38 cellular contexts compared by ENCODE assay signal in the genomic region with DNA sequence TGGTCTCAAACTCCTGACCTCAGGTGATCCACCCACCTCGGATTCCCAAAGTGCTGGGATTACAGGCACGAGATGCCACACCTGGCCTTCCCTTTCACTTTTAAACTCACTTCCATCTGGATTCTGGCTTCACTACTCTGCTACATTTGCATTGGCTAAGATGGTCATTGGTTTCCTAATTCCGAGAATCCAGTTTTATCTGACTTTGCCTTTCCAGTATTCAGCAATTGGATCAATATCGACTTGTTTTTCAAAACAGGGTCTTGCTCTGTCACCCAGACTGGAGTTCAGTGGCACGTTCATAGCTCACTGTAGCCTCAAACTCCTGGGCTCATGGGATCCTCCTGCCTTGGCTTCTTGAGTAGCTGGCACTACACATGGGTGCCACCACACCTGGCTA.
"Had no signal": no experiment of that assay in that cellular context is flagged by ENCODE, and none has a peak within 500 bp of the region (broad histone marks: within the 10 kb centered on the region; RNA-seq: fewer than 3 reads in every experiment).

No MANE protein-coding gene starts in this region.

- H3K4me3 Mint-ChIP-seq: activated B cell treated with CpG ODN at 0.5 μM for 24 hours; activated CD4-positive, alpha-beta memory T cell treated with anti-CD3 and anti-CD28 coated beads for 36 hours; activated CD4-positive, alpha-beta T cell treated with anti-CD3 and anti-CD28 coated beads, Interleukin-2, amount 10 ng/mL, durations not matched to agents 24 days and 14 days; activated CD8-positive, alpha-beta T cell treated with anti-CD3 and anti-CD28 coated beads for 36 hours; activated naive CD4-positive, alpha-beta T cell treated with anti-CD3 and anti-CD28 coated beads, Interleukin-2, amount 10 ng/mL, durations not matched to agents 7 days and 5 days; activated naive CD4-positive, alpha-beta T cell treated with anti-CD3 and anti-CD28 coated beads, Interleukin-2, amount 50 U/mL, for 24 hours; activated naive CD8-positive, alpha-beta T cell; activated naive CD8-positive, alpha-beta T cell treated with anti-CD3 and anti-CD28 coated beads, Interleukin-2, amount 10 ng/mL, durations not matched to agents 7 days and 5 days; activated naive CD8-positive, alpha-beta T cell treated with anti-CD3 and anti-CD28 coated beads, Interleukin-2, amount 50 U/mL, for 24 hours; activated T-cell treated with anti-CD3 and anti-CD28 coated beads, Interleukin-2, amount 50 U/mL, for 4 hours; activated T-cell treated with anti-CD3 and anti-CD28 coated beads, Interleukin-2, amount 50 U/mL, for 72 hours; brain; central memory CD8-positive, alpha-beta T cell; T-helper 1 cell treated with Interleukin-12 subunit alpha and Interleukin-12 subunit beta and Interleukin-4 antibody, amounts not matched to agents 30 μg/mL and 1 μg/mL, for 36 hours; T-helper 2 cell treated with Interferon-gamma antibody and Interleukin-4, amounts not matched to agents 5 μg/mL and 100 μg/mL, for 36 hours had no signal

- H3K36me3 Mint-ChIP-seq: brain had no signal

- H3K9me3 ChIP-seq: ascending aorta had no signal

- H3K27me3 ChIP-seq: ascending aorta had no signal

- H3K27ac ChIP-seq: ascending aorta, cardiac muscle cell, VCaP had no signal

- H3K4me3 ChIP-seq: ascending aorta, cardiac muscle cell had no signal

- FAIRE-seq: bronchial epithelial cell, TTC549 had no signal

- H3K4me1 ChIP-seq: ascending aorta had no signal

- H3K36me3 ChIP-seq: ascending aorta, cardiac muscle cell had no signal

- ATAC-seq: activated CD8-positive, alpha-beta T cell treated with anti-CD3 and anti-CD28 coated beads for 36 hours; activated naive CD8-positive, alpha-beta T cell treated with anti-CD3 and anti-CD28 coated beads, Interleukin-2, amount 50 U/mL, for 24 hours had no signal

- H3K27ac Mint-ChIP-seq: activated B cell treated with CpG ODN at 0.5 μM for 24 hours; activated CD4-positive, alpha-beta memory T cell treated with anti-CD3 and anti-CD28 coated beads for 36 hours; activated CD4-positive, alpha-beta T cell treated with anti-CD3 and anti-CD28 coated beads, Interleukin-2, amount 10 ng/mL, durations not matched to agents 24 days and 14 days; activated CD8-positive, alpha-beta T cell treated with anti-CD3 and anti-CD28 coated beads for 36 hours; activated naive CD4-positive, alpha-beta T cell treated with anti-CD3 and anti-CD28 coated beads, Interleukin-2, amount 10 ng/mL, durations not matched to agents 7 days and 5 days; activated naive CD4-positive, alpha-beta T cell treated with anti-CD3 and anti-CD28 coated beads, Interleukin-2, amount 50 U/mL, for 24 hours; activated naive CD8-positive, alpha-beta T cell; activated naive CD8-positive, alpha-beta T cell treated with anti-CD3 and anti-CD28 coated beads, Interleukin-2, amount 10 ng/mL, durations not matched to agents 7 days and 5 days; activated naive CD8-positive, alpha-beta T cell treated with anti-CD3 and anti-CD28 coated beads, Interleukin-2, amount 50 U/mL, for 24 hours; activated T-cell treated with anti-CD3 and anti-CD28 coated beads, Interleukin-2, amount 50 U/mL, for 72 hours; activated T-helper 2 cell treated with anti-CD3 and anti-CD28 coated beads, Interferon-gamma antibody, Interleukin-2, Interleukin-4, amounts not matched to agents 10 μg/mL and 5 μg/mL and 100 μg/mL, durations not matched to agents 14 hours and 24 hours and 36 hours; brain; T-helper 1 cell treated with Interleukin-12 subunit alpha and Interleukin-12 subunit beta and Interleukin-4 antibody, amounts not matched to agents 30 μg/mL and 1 μg/mL, for 36 hours; T-helper 2 cell treated with Interferon-gamma antibody and Interleukin-4, amounts not matched to agents 5 μg/mL and 100 μg/mL, for 36 hours had no signal

- H3K9me3 Mint-ChIP-seq: activated B cell treated with CpG ODN at 0.5 μM for 24 hours; activated CD4-positive, alpha-beta memory T cell treated with anti-CD3 and anti-CD28 coated beads for 36 hours; activated CD8-positive, alpha-beta T cell treated with anti-CD3 and anti-CD28 coated beads for 36 hours; activated naive CD4-positive, alpha-beta T cell treated with anti-CD3 and anti-CD28 coated beads, Interleukin-2, amount 10 ng/mL, durations not matched to agents 7 days and 5 days; activated naive CD4-positive, alpha-beta T cell treated with anti-CD3 and anti-CD28 coated beads, Interleukin-2, amount 50 U/mL, for 24 hours; activated naive CD8-positive, alpha-beta T cell treated with anti-CD3 and anti-CD28 coated beads, Interleukin-2, amount 10 ng/mL, durations not matched to agents 7 days and 5 days; activated naive CD8-positive, alpha-beta T cell treated with anti-CD3 and anti-CD28 coated beads, Interleukin-2, amount 50 U/mL, for 24 hours; activated T-cell treated with anti-CD3 and anti-CD28 coated beads, Interleukin-2, amount 50 U/mL, for 4 hours; activated T-cell treated with anti-CD3 and anti-CD28 coated beads, Interleukin-2, amount 50 U/mL, for 72 hours; activated T-helper 2 cell treated with anti-CD3 and anti-CD28 coated beads, Interferon-gamma antibody, Interleukin-2, Interleukin-4, amounts not matched to agents 10 μg/mL and 5 μg/mL and 100 μg/mL, durations not matched to agents 14 hours and 24 hours and 36 hours; central memory CD8-positive, alpha-beta T cell; T-helper 1 cell treated with Interleukin-12 subunit alpha and Interleukin-12 subunit beta and Interleukin-4 antibody, amounts not matched to agents 30 μg/mL and 1 μg/mL, for 36 hours; T-helper 2 cell treated with Interferon-gamma antibody and Interleukin-4, amounts not matched to agents 5 μg/mL and 100 μg/mL, for 36 hours had no signal

- DNase-seq: activated B cell treated with CpG ODN at 0.5 μM for 24 hours; activated CD4-positive, alpha-beta memory T cell treated with anti-CD3 and anti-CD28 coated beads for 36 hours; activated CD4-positive, alpha-beta T cell treated with anti-CD3 and anti-CD28 coated beads for 4 hours; activated CD4-positive, alpha-beta T cell treated with anti-CD3 and anti-CD28 coated beads, Interleukin-2, amount 10 ng/mL, durations not matched to agents 24 days and 14 days; activated CD4-positive, alpha-beta T cell treated with anti-CD3 and anti-CD28 coated beads, Interleukin-2, amount 50 U/mL, for 1 hour; activated CD4-positive, alpha-beta T cell treated with anti-CD3 and anti-CD28 coated beads, Interleukin-2, amount 50 U/mL, for 4 hours; activated CD4-positive, CD25-positive, alpha-beta regulatory T cell treated with anti-CD3 and anti-CD28 coated beads, Interleukin-2, amount 50 U/mL, for 72 hours; activated CD8-positive, alpha-beta memory T cell treated with anti-CD3 and anti-CD28 coated beads, Interleukin-2, amount 50 U/mL, for 4 hours; activated CD8-positive, alpha-beta T cell treated with anti-CD3 and anti-CD28 coated beads for 36 hours; activated effector memory CD4-positive, alpha-beta T cell treated with Interleukin-2 at 50 U/mL for 16 hours; activated gamma-delta T cell; activated naive CD4-positive, alpha-beta T cell treated with anti-CD3 and anti-CD28 coated beads, Interleukin-2, amount 10 ng/mL, durations not matched to agents 7 days and 5 days; activated naive CD4-positive, alpha-beta T cell treated with Interleukin-2 at 50 U/mL for 16 hours; activated naive CD8-positive, alpha-beta T cell treated with anti-CD3 and anti-CD28 coated beads, Interleukin-2, amount 10 ng/mL, durations not matched to agents 7 days and 5 days; activated naive CD8-positive, alpha-beta T cell treated with anti-CD3 and anti-CD28 coated beads, Interleukin-2, amount 50 U/mL, for 24 hours; activated T-cell treated with anti-CD3 and anti-CD28 coated beads for 4 hours; activated T-cell treated with anti-CD3 and anti-CD28 coated beads, Interleukin-2, amount 50 U/mL, for 1 hour; activated T-cell treated with anti-CD3 and anti-CD28 coated beads, Interleukin-2, amount 50 U/mL, for 4 hours; activated T-cell treated with anti-CD3 and anti-CD28 coated beads, Interleukin-2, amount 50 U/mL, for 72 hours; amygdala; anterior cingulate cortex; caudate nucleus; cerebellar nuclear complex; T-helper 1 cell; T-helper 2 cell; T-helper 9 cell had no signal
